Comparison of ENCODE assay signal across 1 cellular context in the genomic region with DNA sequence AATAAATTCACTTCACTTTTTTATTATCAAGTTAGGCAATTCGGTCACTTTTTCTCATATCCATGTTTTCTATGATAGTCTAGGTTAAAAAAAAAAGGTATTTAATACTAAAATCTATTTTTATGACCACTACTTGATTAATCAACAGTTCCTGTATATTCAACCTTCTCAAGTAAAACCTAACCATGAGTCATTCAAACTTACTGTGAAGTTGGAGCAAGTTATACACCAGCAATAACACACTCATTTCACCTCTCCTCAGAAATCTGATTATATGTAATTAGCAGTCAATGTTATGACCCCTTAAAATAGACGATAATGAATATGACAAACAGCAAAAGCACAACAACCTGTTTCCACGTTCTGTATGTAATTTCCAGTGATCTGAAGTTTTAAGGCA.
TF ChIP-seq lines count a peak whose summit lies in the region.

No MANE protein-coding gene starts in this region.

TF ChIP-seq in IMR-90, 13 proteins besides CTCF, POLR2A, EP300 and RAD21:
- TF ChIP-seq RCOR1 (IDR thresholded peaks at IDR 0.05; ENCODE audit: insufficient replicate concordance, low read length) (no peak), BHLHE40 (IDR thresholded peaks at IDR 0.05; ENCODE audit: low read depth, low read length) (no peak; the same call in 1 of the 2 replicates), FOS (IDR thresholded peaks at IDR 0.05; ENCODE audit: low read depth, low read length) (no peak; the same call in 1 of the 2 replicates)
TF ChIP-seq in IMR-90: peak in this region for 0.
